Comparison of ENCODE assay signal across 20 cellular contexts in the genomic region with DNA sequence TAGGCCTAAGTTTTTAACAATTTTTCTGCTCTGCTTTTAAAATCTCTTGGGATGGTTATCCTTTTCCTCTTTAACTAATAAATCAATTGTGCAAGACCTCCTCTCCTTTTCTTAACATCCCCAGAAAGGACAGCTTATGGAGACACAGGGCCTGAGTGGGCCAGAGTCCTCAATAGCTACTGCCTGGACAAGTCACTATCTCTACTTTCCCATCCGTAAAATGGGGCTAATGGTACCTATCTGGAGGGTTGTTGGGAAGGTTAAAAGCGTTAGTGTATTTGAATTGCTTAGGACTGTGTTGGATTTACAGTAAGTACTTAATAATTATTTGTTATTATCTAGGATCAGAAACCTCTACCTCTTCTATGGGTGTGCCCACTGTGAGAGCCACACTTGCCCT.
A peak's percentile ranks its signal among the peaks of the same experiment; 100 is the strongest.
DNase-seq lines count a peak whose midpoint lies in the region; ATAC-seq, FAIRE-seq and TF ChIP-seq lines count a peak whose summit lies in the region.
"Had no signal": no experiment of that assay in that cellular context is flagged by ENCODE, and none has a peak within 500 bp of the region (broad histone marks: within the 10 kb centered on the region; RNA-seq: fewer than 3 reads in every experiment).

No MANE protein-coding gene starts in this region.

- no peak for TF ChIP-seq RAD21 in K562 (CRISPR knock-in tag; conservative IDR thresholded peaks at IDR 0.05 in 1 of 2, IDR thresholded peaks at IDR 0.05 in 1 of 2)

- no peaks in the 10 kb centered on the region for H3K36me3 ChIP-seq in BLaER1
- no peaks in the 10 kb centered on the region for H3K36me3 ChIP-seq in Karpas-422 (ENCODE audit: insufficient read depth, low read length)
- H3K36me3 ChIP-seq in K562 (ENCODE audit: control insufficient read depth, insufficient read depth, low read length): no peaks in the 10 kb centered on the region
- H3K36me3 ChIP-seq in brain microvascular endothelial cell (replicated peaks): no peaks in the 10 kb centered on the region
- H3K36me3 ChIP-seq: BE2C had no signal

- peaks cover 29% of the 10 kb centered on the region for H3K4me1 Mint-ChIP-seq in nephron progenitor cell
- H3K4me1 Mint-ChIP-seq in natural killer cell: peaks cover 24 to 26% of the 10 kb centered on the region in 2 donors
- H3K4me1 Mint-ChIP-seq in stimulated activated memory B cell treated with anti-CD40 and anti-IgM and Interleukin-4, amounts not matched to agents 10 μg/mL and 1 μg/mL and 100 μg/mL, for 72 hours: peaks cover 21% of the 10 kb centered on the region

- H3K9ac ChIP-seq in BLaER1 (no peak overlapping the region), Karpas-422 (ENCODE audit: low read length) (peak overlapping the region; percentile 79), K562 (ENCODE audit: insufficient read depth in 1 of 2, low read depth in 2 of 2, low read length in 2 of 2) (no peak overlapping the region)

- CTCF ChIA-PET in K562 (lab: Yijun Ruan, JAX; ENCODE audit: low intra/inter-chr PET ratio): no interaction called here

- no peak overlapping the region for H3K27ac Mint-ChIP-seq in nephron progenitor cell
- peak overlapping the region in 1 of 2 donors; percentile 18 for H3K27ac Mint-ChIP-seq in natural killer cell
- H3K27ac Mint-ChIP-seq in stimulated activated memory B cell treated with anti-CD40 and anti-IgM and Interleukin-4, amounts not matched to agents 10 μg/mL and 1 μg/mL and 100 μg/mL, for 72 hours: no peak overlapping the region
- H3K27ac Mint-ChIP-seq: CD14-positive monocyte; CD4-positive, alpha-beta memory T cell had no signal

- POLR2A ChIA-PET in K562 (lab: Yijun Ruan, JAX): interaction anchor here (0.5 to 1.9 kb wide), 7 partner anchors 11 to 143 kb away, joined by 3 to 5 read pairs (median 3); no protein-coding TSS in a partner anchor

- no peak overlapping the region for H3K4me3 ChIP-seq in BLaER1
- H3K4me3 ChIP-seq in Karpas-422 (ENCODE audit: low read length): peak overlapping the region; percentile 68
- no peak overlapping the region for H3K4me3 ChIP-seq in K562
- no peak overlapping the region for H3K4me3 ChIP-seq in brain microvascular endothelial cell (ENCODE audit: low read depth, low read length)
- H3K4me3 ChIP-seq: GM23338 had no signal

- H3K27me3 ChIP-seq in BLaER1: no peaks in the 10 kb centered on the region
- H3K27me3 ChIP-seq in Karpas-422 (ENCODE audit: low read length): no peaks in the 10 kb centered on the region
- H3K27me3 ChIP-seq in K562 (ENCODE audit: control insufficient read depth in 2 of 2, insufficient read depth in 2 of 2, low read length in 2 of 2): no peaks in the 10 kb centered on the region
- H3K27me3 ChIP-seq in brain microvascular endothelial cell (replicated peaks): no peaks in the 10 kb centered on the region
- H3K27me3 ChIP-seq: BE2C had no signal

- in situ Hi-C loops in K562 (cut with MboI) (no loop called here), brain microvascular endothelial cell (cut with HindIII; ENCODE audit: low pct_ligation_motif_present, low sequenced_read_pairs) (no loop called here)

- H3K27ac ChIP-seq in BLaER1: no peak overlapping the region
- peak overlapping the region; percentile 97 for H3K27ac ChIP-seq in Karpas-422 (ENCODE audit: low read length)
- no peak overlapping the region for H3K27ac ChIP-seq in K562 (ENCODE audit: extremely low read depth, low read depth, low read length)
- no peak overlapping the region for H3K27ac ChIP-seq in brain microvascular endothelial cell
- H3K27ac ChIP-seq: HL-60 had no signal

- H3K27me3 Mint-ChIP-seq in nephron progenitor cell (ENCODE audit: low read depth, poor library complexity) (peaks cover 3% of the 10 kb centered on the region), natural killer cell (ENCODE audit: low read depth in 2 of 2) (peaks cover 7 to 15% of the 10 kb centered on the region in 2 donors)
- H3K27me3 Mint-ChIP-seq in stimulated activated memory B cell treated with anti-CD40 and anti-IgM and Interleukin-4, amounts not matched to agents 10 μg/mL and 1 μg/mL and 100 μg/mL, for 72 hours: no peaks in the 10 kb centered on the region
- H3K27me3 Mint-ChIP-seq: CD4-positive, alpha-beta memory T cell had no signal

- no peaks in the 10 kb centered on the region for H3K9me3 ChIP-seq in BLaER1
- H3K9me3 ChIP-seq in Karpas-422 (ENCODE audit: low read length): no peaks in the 10 kb centered on the region
- no peaks in the 10 kb centered on the region for H3K9me3 ChIP-seq in K562 (replicated peaks; ENCODE audit: control insufficient read depth, insufficient read depth, low read depth, low read length)
- H3K9me3 ChIP-seq: BE2C had no signal

- TF ChIP-seq EP300 in K562 (IDR thresholded peaks at IDR 0.05; ENCODE audit: low read length): no peak

- no peaks in the 10 kb centered on the region for H3K9me2 ChIP-seq in Karpas-422 (replicated peaks; ENCODE audit: insufficient read depth, low read length)

- H3K36me3 Mint-ChIP-seq in nephron progenitor cell (ENCODE audit: low read depth) (no peaks in the 10 kb centered on the region), natural killer cell (no peaks in the 10 kb centered on the region)
- no peaks in the 10 kb centered on the region for H3K36me3 Mint-ChIP-seq in stimulated activated memory B cell treated with anti-CD40 and anti-IgM and Interleukin-4, amounts not matched to agents 10 μg/mL and 1 μg/mL and 100 μg/mL, for 72 hours
- H3K36me3 Mint-ChIP-seq: CD14-positive monocyte; CD4-positive, alpha-beta memory T cell had no signal

- H3K4me2 ChIP-seq in BLaER1 (peak overlapping the region; percentile 85), Karpas-422 (ENCODE audit: low read depth, low read length, poor library complexity, severe bottlenecking) (peak overlapping the region; percentile 78), K562 (ENCODE audit: insufficient read depth, low read length) (no peak overlapping the region)

- H3K4me1 ChIP-seq in BLaER1 (peaks cover 39% of the 10 kb centered on the region), Karpas-422 (ENCODE audit: low read length) (peaks cover 79% of the 10 kb centered on the region), K562 (replicated peaks in 1 of 2; ENCODE audit: control insufficient read depth in 2 of 2, insufficient read depth in 2 of 2, low read length in 2 of 2) (peaks cover 3 to 14% of the 10 kb centered on the region in 2 experiments; a peak in 4 of 5 replicates)
- H3K4me1 ChIP-seq: BE2C had no signal

- H2AFZ ChIP-seq in Karpas-422 (ENCODE audit: low read length) (no peak overlapping the region), K562 (ENCODE audit: low read depth, low read length) (no peak overlapping the region; the same call in 1 of the 2 replicates)

- no peaks in the 10 kb centered on the region for H3K9me1 ChIP-seq in K562 (ENCODE audit: control insufficient read depth, insufficient read depth, low read length)

- ATAC-seq in K562: no peak
- no peak for ATAC-seq in natural killer cell
- no peak for ATAC-seq in stimulated activated memory B cell treated with anti-CD40 and anti-IgM and Interleukin-4, amounts not matched to agents 10 μg/mL and 1 μg/mL and 100 μg/mL, for 72 hours

- H4K20me1 ChIP-seq in BLaER1 (no peaks in the 10 kb centered on the region), Karpas-422 (ENCODE audit: insufficient read depth, low read depth, low read length) (no peaks in the 10 kb centered on the region), K562 (replicated peaks; ENCODE audit: control insufficient read depth, insufficient read depth, low read length) (no peaks in the 10 kb centered on the region)

- H3K9me3 Mint-ChIP-seq in nephron progenitor cell: no peaks in the 10 kb centered on the region
- no peaks in the 10 kb centered on the region for H3K9me3 Mint-ChIP-seq in natural killer cell
- no peaks in the 10 kb centered on the region for H3K9me3 Mint-ChIP-seq in stimulated activated memory B cell treated with anti-CD40 and anti-IgM and Interleukin-4, amounts not matched to agents 10 μg/mL and 1 μg/mL and 100 μg/mL, for 72 hours
- H3K9me3 Mint-ChIP-seq: CD4-positive, alpha-beta memory T cell; GM23338 had no signal

- no peak for FAIRE-seq in K562 (lab: Jason Lieb, UNC)
- FAIRE-seq: GM12892, GM18507, H54 had no signal

- TF ChIP-seq CTCF in K562 (IDR thresholded peaks at IDR 0.05 in 2 of 3, conservative IDR thresholded peaks at IDR 0.05 in 1 of 3; ENCODE audit: insufficient read depth in 2 of 3, low read depth in 1 of 3, low read length in 3 of 3): no peak
- no peak for TF ChIP-seq CTCF in nephron progenitor cell (IDR thresholded peaks at IDR 0.05)
- no peak for TF ChIP-seq CTCF in natural killer cell (IDR thresholded peaks at IDR 0.05)
- TF ChIP-seq CTCF in brain microvascular endothelial cell (IDR thresholded peaks at IDR 0.05; ENCODE audit: low read depth, low read length, missing control alignments): no peak

- H3K79me2 ChIP-seq in Karpas-422 (ENCODE audit: low read length): peaks cover 10% of the 10 kb centered on the region; the same call in 1 of the 2 replicates
- H3K79me2 ChIP-seq in K562 (ENCODE audit: control insufficient read depth, insufficient read depth, low read length): no peaks in the 10 kb centered on the region

- 44% methylated on average over 2 of the region's 2 CpGs for WGBS in K562 (ENCODE audit: insufficient coverage, low coverage, missing lambda C conversion rate)

- H3K4me3 Mint-ChIP-seq in nephron progenitor cell: peak overlapping the region; percentile 9
- H3K4me3 Mint-ChIP-seq in natural killer cell: no peak overlapping the region
- H3K4me3 Mint-ChIP-seq in stimulated activated memory B cell treated with anti-CD40 and anti-IgM and Interleukin-4, amounts not matched to agents 10 μg/mL and 1 μg/mL and 100 μg/mL, for 72 hours: no peak overlapping the region
- H3K4me3 Mint-ChIP-seq: CD14-positive monocyte; CD4-positive, alpha-beta memory T cell; GM23338 had no signal

- no peak for TF ChIP-seq POLR2A in K562 (conservative IDR thresholded peaks at IDR 0.05)

- DNase-seq in Karpas-422 (peak; percentile 53), K562 (ENCODE audit: extremely low read depth in 1 of 4, low spot score in 3 of 4) (no peak), nephron progenitor cell (no peak), natural killer cell (no peak), brain microvascular endothelial cell (no peak)
- DNase-seq: BE2C; CD4-positive, alpha-beta memory T cell; DMS153; DMS79; GDM1; HCEC 1CT; IMR-90 had no signal

- no TSS peak for BruUV-seq in K562 (replicated peaks; lab: Mats Ljungman, UMichigan)

- intact Hi-C loops in K562 (cut with micrococcal nuclease) (no loop called here), natural killer cell (cut with micrococcal nuclease) (no loop called here)

TF ChIP-seq in K562, 482 proteins besides CTCF, POLR2A, EP300 and RAD21 (continues in another document):
- no peak for TF ChIP-seq LARP7 (IDR thresholded peaks at IDR 0.05)
- TF ChIP-seq BDP1 (IDR thresholded peaks at IDR 0.05; ENCODE audit: insufficient read depth, insufficient read length): no peak
